ENCODE assay signal across 10 cellular contexts in genomic region chr6:108948252-108948651, GRCh38.
DNase-seq lines count a peak whose midpoint lies in the region; ATAC-seq and TF ChIP-seq lines count a peak whose summit lies in the region.
"Had no signal": no experiment of that assay in that cellular context is flagged by ENCODE, and none has a peak within 500 bp of the region (broad histone marks: within the 10 kb centered on the region; RNA-seq: fewer than 3 reads in every experiment).

No MANE protein-coding gene starts in this region.

- no peaks in the 10 kb centered on the region for H3K79me2 ChIP-seq in mammary epithelial cell (ENCODE audit: insufficient read depth, low read length)

- DNase-seq in KBM-7 (peak; percentile 51), mammary epithelial cell (no peak), kidney glomerular epithelial cell (lab: John Stamatoyannopoulos, UW) (peak; percentile 95), stomach (peak; percentile 50), SIG-M5 (lab: John Stamatoyannopoulos, UW) (no peak), Peyer's patch (no peak)
- DNase-seq: T-helper 1 cell had no signal

- no TSS peak for BruUV-seq in mammary epithelial cell (replicated peaks; lab: Mats Ljungman, UMichigan)

- no peaks in the 10 kb centered on the region for H3K9me3 ChIP-seq in mammary epithelial cell (replicated peaks; ENCODE audit: insufficient read depth, low read length)
- H3K9me3 ChIP-seq in stomach = no peaks in the 10 kb centered on the region
- no peaks in the 10 kb centered on the region for H3K9me3 ChIP-seq in Peyer's patch

- ATAC-seq in GM21390 (IDR thresholded peaks at IDR 0.05; ENCODE audit: unreplicated experiment) = no peak
- ATAC-seq in activated CD4-positive, CD25-positive, alpha-beta regulatory T cell treated with anti-CD3 and anti-CD28 coated beads, Interleukin-2, amount 50 U/mL, for 24 hours = no peak
- ATAC-seq: activated T-helper 17 cell treated with anti-CD3 and anti-CD28 coated beads, Interleukin-2, amount 50 U/mL, for 72 hours had no signal

- peak overlapping the region; percentile 88 for H2AFZ ChIP-seq in mammary epithelial cell (ENCODE audit: low read depth, low read length)

- in situ Hi-C loops in KBM-7 (cut with MboI; ENCODE audit: low pct_unique_long_range_greater_than_20kb, low sequenced_read_pairs) = no loop called here
- in situ Hi-C loops in mammary epithelial cell (cut with MboI; ENCODE audit: low sequenced_read_pairs in 2 of 2) = no loop called here

- TF ChIP-seq EP300 in stomach (IDR thresholded peaks at IDR 0.05) = no peak

- no peaks in the 10 kb centered on the region for H3K27me3 ChIP-seq in mammary epithelial cell (ENCODE audit: insufficient read depth, low read length)
- no peaks in the 10 kb centered on the region for H3K27me3 ChIP-seq in stomach
- H3K27me3 ChIP-seq in Peyer's patch = no peaks in the 10 kb centered on the region

- intact Hi-C loops in mammary epithelial cell (cut with micrococcal nuclease) = loop anchor here (5.0 kb wide), 1 partner anchor 59 kb away; no protein-coding TSS in a partner anchor
- intact Hi-C loops in stomach (cut with DNase I; ENCODE audit: low total_unique reads) = no loop called here

- CTCF ChIA-PET in mammary epithelial cell (lab: Charles Lee; ENCODE audit: low non-redundant PET) = interaction anchor here (0.5 kb wide), 1 partner anchor 85 kb away, joined by 4 read pairs; no protein-coding TSS in a partner anchor

- H3K4me3 ChIP-seq in mammary epithelial cell (replicated peaks in 1 of 3; ENCODE audit: insufficient read depth in 1 of 3, low read depth in 2 of 3, low read length in 3 of 3) (no peak overlapping the region), stomach (no peak overlapping the region), Peyer's patch (no peak overlapping the region)

- H4K20me1 ChIP-seq in mammary epithelial cell (ENCODE audit: insufficient read depth, low read length) = no peaks in the 10 kb centered on the region

- H3K27ac ChIP-seq in mammary epithelial cell (ENCODE audit: insufficient read depth, low read depth, low read length) (peak overlapping the region; percentile 45), stomach (peak overlapping the region in 4 of 5 donors; percentile 84 to 90 (median 86)), Peyer's patch (peak overlapping the region in 2 of 4 donors; percentile 3 to 84)

- no peaks in the 10 kb centered on the region for H3K36me3 ChIP-seq in mammary epithelial cell (ENCODE audit: insufficient read depth, low read length)
- no peaks in the 10 kb centered on the region for H3K36me3 ChIP-seq in stomach
- H3K36me3 ChIP-seq in Peyer's patch = no peaks in the 10 kb centered on the region

- peak overlapping the region; percentile 62 for H3K4me2 ChIP-seq in mammary epithelial cell (ENCODE audit: insufficient read depth, low read depth, low read length)

- no peak overlapping the region for H3K9ac ChIP-seq in mammary epithelial cell (ENCODE audit: insufficient read depth, low read length)

- no peak for TF ChIP-seq POLR2A in stomach (IDR thresholded peaks at IDR 0.05)
- no peak for TF ChIP-seq POLR2A in Peyer's patch (IDR thresholded peaks at IDR 0.05)

- TF ChIP-seq CTCF in mammary epithelial cell (conservative IDR thresholded peaks at IDR 0.05 in 1 of 2, IDR thresholded peaks at IDR 0.05 in 1 of 2; ENCODE audit: extremely low read depth in 1 of 2, insufficient read depth in 1 of 2, low read depth in 1 of 2, low read length in 2 of 2) (no peak), stomach (IDR thresholded peaks at IDR 0.05) (no peak), Peyer's patch (IDR thresholded peaks at IDR 0.05) (no peak)

- 24% methylated on average over 5 of the region's 5 CpGs for WGBS in mammary epithelial cell (ENCODE audit: low coverage, missing lambda C conversion rate)
- 13 to 41% (median 31%) methylated on average over 5 of the region's 5 CpGs for WGBS in stomach, 5 donors

- dilution Hi-C loops in mammary epithelial cell (cut with HindIII; ENCODE audit: low sequenced_read_pairs) = no loop called here

- H3K4me1 ChIP-seq in mammary epithelial cell (ENCODE audit: insufficient read depth, low read length) = peaks cover 39% of the 10 kb centered on the region
- H3K4me1 ChIP-seq in stomach = peaks cover 46 to 75% (median 67%) of the 10 kb centered on the region in 4 donors
- H3K4me1 ChIP-seq in Peyer's patch = peaks cover 0 to 35% (median 0%) of the 10 kb centered on the region in 4 donors

Comparison
In these comparisons a context has a peak if more than half of its experiments do, and no peak if none do; other contexts are left out.
1. DNase-seq: peak in KBM-7 (single experiment), kidney glomerular epithelial cell (single experiment) and stomach (single experiment); none in mammary epithelial cell (single experiment), SIG-M5 (single experiment) and Peyer's patch (0 of 3).